7 cellular contexts compared by ENCODE assay signal in genomic region chr18:45775241-45775676, GRCh38.
DNase-seq lines count a peak whose midpoint lies in the region; ATAC-seq lines count a peak whose summit lies in the region.

No MANE protein-coding gene starts in this region.

- peaks cover 0 to 6% of the 10 kb centered on the region in 2 donors for H3K4me1 ChIP-seq in duodenal mucosa (ENCODE audit: control insufficient read depth in 1 of 2, insufficient read depth in 2 of 2, low read length in 2 of 2)

- peaks cover 16% of the 10 kb centered on the region for H3K27me3 Mint-ChIP-seq in memory B cell

- H3K9me3 ChIP-seq in duodenal mucosa (ENCODE audit: control insufficient read depth in 1 of 2, low read length in 2 of 2), result no peaks in the 10 kb centered on the region

- peak overlapping the region; percentile 87 for H3K9ac ChIP-seq in duodenal mucosa (ENCODE audit: low read depth in 1 of 2, low read length in 2 of 2)

- peak; percentile 52 to 72 for DNase-seq in activated CD4-positive, alpha-beta T cell treated with anti-CD3 and anti-CD28 coated beads, Interleukin-2, amount 50 U/mL, for 24 hours (ENCODE audit: low read depth in 1 of 2, low spot score in 1 of 2)
- peak; percentile 22 to 30 for DNase-seq in memory B cell (ENCODE audit: low spot score in 2 of 2)
- peak; percentile 9 to 50 (median 18) for DNase-seq in stimulated activated CD4-positive, alpha-beta T cell treated with anti-CD3 and anti-CD28 coated beads, TNF-alpha, amount 100 ng/mL, for 4 hours (ENCODE audit: low read depth in 3 of 3)
- no peak for DNase-seq in NAMALWA (ENCODE audit: low spot score)

- peak overlapping the region; percentile 92 to 94 for H3K4me3 ChIP-seq in duodenal mucosa (ENCODE audit: low read depth in 1 of 2, low read length in 2 of 2)

- H3K36me3 Mint-ChIP-seq in memory B cell, result no peaks in the 10 kb centered on the region

- no peaks in the 10 kb centered on the region for H3K27me3 ChIP-seq in duodenal mucosa (ENCODE audit: control insufficient read depth in 1 of 2, insufficient read depth in 2 of 2, low read length in 2 of 2)

- peaks cover 1% of the 10 kb centered on the region for H3K9me3 Mint-ChIP-seq in memory B cell

- H3K4me1 Mint-ChIP-seq in memory B cell, result peaks cover 17% of the 10 kb centered on the region

- peak overlapping the region; percentile 87 for H3K4me3 Mint-ChIP-seq in memory B cell

- ATAC-seq in GM19023 (IDR thresholded peaks at IDR 0.05; ENCODE audit: unreplicated experiment) (peak; percentile 64), HG03565 (IDR thresholded peaks at IDR 0.05; ENCODE audit: unreplicated experiment) (peak; percentile 38), memory B cell (ENCODE audit: low read depth) (peak; percentile 75)

- peak overlapping the region; percentile 71 for H3K27ac ChIP-seq in duodenal mucosa (ENCODE audit: low read depth, low read length)

- no peak overlapping the region for H3K27ac Mint-ChIP-seq in memory B cell

- H3K36me3 ChIP-seq in duodenal mucosa (ENCODE audit: control insufficient read depth in 1 of 2, insufficient read depth in 2 of 2, low read length in 2 of 2), result no peaks in the 10 kb centered on the region
